14 cellular contexts compared by ENCODE assay signal in genomic region chr3:115667175-115668065, GRCh38. TPM values are rescaled to one million over a fixed set of nuclear protein-coding genes. Genes with fewer than 3 reads are reported as not detected.
DNase-seq lines count a peak whose midpoint lies in the region; ATAC-seq and TF ChIP-seq lines count a peak whose summit lies in the region.
"Had no signal": no experiment of that assay in that cellular context is flagged by ENCODE, and none has a peak within 500 bp of the region (broad histone marks: within the 10 kb centered on the region; RNA-seq: fewer than 3 reads in every experiment).

No MANE protein-coding gene starts in this region.

- no peaks in the 10 kb centered on the region for H3K36me3 Mint-ChIP-seq in activated T-cell treated with anti-CD3 and anti-CD28 coated beads, Interleukin-2, amount 50 U/mL, for 4 hours (ENCODE audit: insufficient read depth)
- no peaks in the 10 kb centered on the region for H3K36me3 Mint-ChIP-seq in effector memory CD8-positive, alpha-beta T cell (ENCODE audit: insufficient read depth)

- no peak for DNase-seq in activated T-cell treated with anti-CD3 and anti-CD28 coated beads, Interleukin-2, amount 50 U/mL, for 4 hours
- no peak for DNase-seq in activated T-cell treated with anti-CD3 and anti-CD28 coated beads, Interleukin-2, amount 50 U/mL, for 48 hours
- DNase-seq in effector memory CD8-positive, alpha-beta T cell: no peak
- DNase-seq in stimulated activated naive CD8-positive, alpha-beta T cell treated with anti-CD3 and anti-CD28 coated beads, Interleukin-15, amount 100 ng/mL, for 72 hours: peak in 1 of 2 donors; percentile 21
- DNase-seq in upper lobe of right lung (no peak), GF-D8 (lab: John Stamatoyannopoulos, UW) (no peak), DMS 273 treated with DMSO at 0.1 percent for 48 hours (lab: John Stamatoyannopoulos, UW) (no peak)
- DNase-seq: amygdala, head of caudate nucleus, NCI-H446 treated with DMSO at 0.1 percent for 48 hours had no signal

- H3K4me1 Mint-ChIP-seq in activated T-cell treated with anti-CD3 and anti-CD28 coated beads, Interleukin-2, amount 50 U/mL, for 4 hours (ENCODE audit: low read depth): peaks cover 12% of the 10 kb centered on the region
- H3K4me1 Mint-ChIP-seq in effector memory CD8-positive, alpha-beta T cell (ENCODE audit: low read depth in 2 of 2): peaks cover 2 to 8% of the 10 kb centered on the region in 2 donors
- H3K4me1 Mint-ChIP-seq in stimulated activated naive CD8-positive, alpha-beta T cell treated with anti-CD3 and anti-CD28 coated beads, Interleukin-15, amount 100 ng/mL, for 72 hours: peaks cover 39% of the 10 kb centered on the region
- H3K4me1 Mint-ChIP-seq: B cell had no signal

- no peak overlapping the region for H3K4me3 Mint-ChIP-seq in activated T-cell treated with anti-CD3 and anti-CD28 coated beads, Interleukin-2, amount 50 U/mL, for 4 hours
- no peak overlapping the region for H3K4me3 Mint-ChIP-seq in effector memory CD8-positive, alpha-beta T cell
- H3K4me3 Mint-ChIP-seq in stimulated activated naive CD8-positive, alpha-beta T cell treated with anti-CD3 and anti-CD28 coated beads, Interleukin-15, amount 100 ng/mL, for 72 hours: no peak overlapping the region
- H3K4me3 Mint-ChIP-seq: B cell; neural crest cell; T-helper 2 cell treated with Interferon-gamma antibody and Interleukin-4, amounts not matched to agents 5 μg/mL and 100 μg/mL, for 36 hours had no signal

- H3K27ac ChIP-seq in upper lobe of right lung: no peak overlapping the region

- no peaks in the 10 kb centered on the region for H3K4me1 ChIP-seq in upper lobe of right lung

- H3K36me3 ChIP-seq in upper lobe of right lung: no peaks in the 10 kb centered on the region

- peaks cover 2% of the 10 kb centered on the region for H3K27me3 Mint-ChIP-seq in activated T-cell treated with anti-CD3 and anti-CD28 coated beads, Interleukin-2, amount 50 U/mL, for 4 hours (ENCODE audit: low read depth)
- no peaks in the 10 kb centered on the region for H3K27me3 Mint-ChIP-seq in effector memory CD8-positive, alpha-beta T cell
- peaks cover 11% of the 10 kb centered on the region for H3K27me3 Mint-ChIP-seq in stimulated activated naive CD8-positive, alpha-beta T cell treated with anti-CD3 and anti-CD28 coated beads, Interleukin-15, amount 100 ng/mL, for 72 hours

- H3K27me3 ChIP-seq in upper lobe of right lung: no peaks in the 10 kb centered on the region

- intact Hi-C loops in upper lobe of right lung (cut with DNase I): no loop called here

- TF ChIP-seq CTCF in upper lobe of right lung (IDR thresholded peaks at IDR 0.05): no peak

- no peak overlapping the region for H3K27ac Mint-ChIP-seq in effector memory CD8-positive, alpha-beta T cell
- peak overlapping the region in 1 of 2 donors; percentile 50 for H3K27ac Mint-ChIP-seq in stimulated activated naive CD8-positive, alpha-beta T cell treated with anti-CD3 and anti-CD28 coated beads, Interleukin-15, amount 100 ng/mL, for 72 hours
- H3K27ac Mint-ChIP-seq: B cell; T-helper 2 cell treated with Interferon-gamma antibody and Interleukin-4, amounts not matched to agents 5 μg/mL and 100 μg/mL, for 36 hours had no signal

- ATAC-seq in activated T-cell treated with anti-CD3 and anti-CD28 coated beads, Interleukin-2, amount 50 U/mL, for 4 hours: peak; percentile 85 to 95
- ATAC-seq in HG03342 (IDR thresholded peaks at IDR 0.05; ENCODE audit: unreplicated experiment): peak; percentile 77
- peak; percentile 51 for ATAC-seq in effector memory CD8-positive, alpha-beta T cell (replicated peaks)
- peak; percentile 95 for ATAC-seq in stimulated activated naive CD8-positive, alpha-beta T cell treated with anti-CD3 and anti-CD28 coated beads, Interleukin-15, amount 100 ng/mL, for 72 hours
- no peak for ATAC-seq in upper lobe of right lung

- no peaks in the 10 kb centered on the region for H3K9me3 ChIP-seq in upper lobe of right lung

- no peak overlapping the region for H3K4me3 ChIP-seq in upper lobe of right lung

- H3K9me3 Mint-ChIP-seq in activated T-cell treated with anti-CD3 and anti-CD28 coated beads, Interleukin-2, amount 50 U/mL, for 4 hours: no peaks in the 10 kb centered on the region
- no peaks in the 10 kb centered on the region for H3K9me3 Mint-ChIP-seq in effector memory CD8-positive, alpha-beta T cell
- H3K9me3 Mint-ChIP-seq in stimulated activated naive CD8-positive, alpha-beta T cell treated with anti-CD3 and anti-CD28 coated beads, Interleukin-15, amount 100 ng/mL, for 72 hours: no peaks in the 10 kb centered on the region
- H3K9me3 Mint-ChIP-seq: neural crest cell; T-helper 2 cell treated with Interferon-gamma antibody and Interleukin-4, amounts not matched to agents 5 μg/mL and 100 μg/mL, for 36 hours had no signal

RNA-seq across cellular contexts. Expression of gene GAP43, which starts 44.1 kb away (rescaled TPM):
- not detected for total RNA-seq in activated T-cell treated with anti-CD3 and anti-CD28 coated beads, Interleukin-2, amount 50 U/mL, for 4 hours
- total RNA-seq in upper lobe of right lung: not detected
- total RNA-seq: B cell had no signal
